1 cellular context compared by ENCODE assay signal in genomic region chr12:89320735-89321134, GRCh38.
TF ChIP-seq lines count a peak whose summit lies in the region.

No MANE protein-coding gene starts in this region.

TF ChIP-seq in K562, 482 proteins besides CTCF, POLR2A, EP300 and RAD21 (continues in another document):
- TF ChIP-seq ZNF398 (CRISPR knock-in tag; IDR thresholded peaks at IDR 0.05) (no peak), NFATC3 (IDR thresholded peaks at IDR 0.05) (no peak), BACH1 (tag; IDR thresholded peaks at IDR 0.05) (peak; percentile 81; the same call in 1 of the 2 replicates), ZNF347 (CRISPR knock-in tag; IDR thresholded peaks at IDR 0.05; ENCODE audit: low read depth) (no peak), ZNF77 (CRISPR knock-in tag; IDR thresholded peaks at IDR 0.05) (no peak), STAG1 (CRISPR knock-in tag; IDR thresholded peaks at IDR 0.05; ENCODE audit: borderline replicate concordance) (no peak), ILK (tag; IDR thresholded peaks at IDR 0.05; ENCODE audit: borderline replicate concordance, low read depth) (no peak), MAFK (IDR thresholded peaks at IDR 0.05; ENCODE audit: low read length) (0 out of 2 replicates have a peak, but pooled peaks have one; percentile 10), OTX1 (CRISPR knock-in tag; IDR thresholded peaks at IDR 0.05) (no peak), YBX1 (IDR thresholded peaks at IDR 0.05) (no peak), MBD2 (IDR thresholded peaks at IDR 0.05; ENCODE audit: borderline replicate concordance, low read depth) (no peak), ATF4 (CRISPR knock-in tag; IDR thresholded peaks at IDR 0.05) (no peak), ZNF445 (CRISPR knock-in tag; IDR thresholded peaks at IDR 0.05; ENCODE audit: low read depth) (no peak), PCBP1 (IDR thresholded peaks at IDR 0.05; ENCODE audit: low read depth, low read length, poor library complexity, severe bottlenecking) (no peak), ZNF740 (CRISPR knock-in tag; IDR thresholded peaks at IDR 0.05) (no peak), ZNF740 (tag; IDR thresholded peaks at IDR 0.05) (no peak), ZKSCAN1 (IDR thresholded peaks at IDR 0.05; ENCODE audit: low read depth, low read length) (no peak), POLR2B (IDR thresholded peaks at IDR 0.05; ENCODE audit: low read depth, partially characterized antibody) (no peak), ZNF280B (CRISPR knock-in tag; IDR thresholded peaks at IDR 0.05) (no peak), CXXC5 (CRISPR knock-in tag; IDR thresholded peaks at IDR 0.05) (no peak), ZNF316 (IDR thresholded peaks at IDR 0.05) (peak; percentile 53; the same call in 1 of the 2 replicates), CCNT2 (IDR thresholded peaks at IDR 0.05; ENCODE audit: borderline replicate concordance, extremely low read depth, insufficient read length, low read depth, low read length) (no peak), NCOR1 (IDR thresholded peaks at IDR 0.05) (no peak), NR2C2 (CRISPR knock-in tag; IDR thresholded peaks at IDR 0.05) (no peak), NR2C2 (tag; IDR thresholded peaks at IDR 0.05) (no peak), C11orf30 (IDR thresholded peaks at IDR 0.05; ENCODE audit: low read depth) (peak; percentile 48; the same call in 1 of the 2 replicates), PHB (CRISPR knock-in tag; IDR thresholded peaks at IDR 0.05) (no peak), GMEB1 (CRISPR knock-in tag; IDR thresholded peaks at IDR 0.05) (no peak), ADNP (tag; IDR thresholded peaks at IDR 0.05) (no peak), RERE (CRISPR knock-in tag; IDR thresholded peaks at IDR 0.05; ENCODE audit: borderline replicate concordance) (no peak), TRIM28 (IDR thresholded peaks at IDR 0.05) (no peak), MAFG (tag; conservative IDR thresholded peaks at IDR 0.05) (peak; percentile 80), PTTG1 (tag; IDR thresholded peaks at IDR 0.05; ENCODE audit: low read depth) (no peak), TAF7 (tag; IDR thresholded peaks at IDR 0.05) (no peak), ZNF79 (CRISPR knock-in tag; IDR thresholded peaks at IDR 0.05; ENCODE audit: low read depth) (no peak), ZBTB34 (CRISPR knock-in tag; IDR thresholded peaks at IDR 0.05) (no peak), XRCC3 (IDR thresholded peaks at IDR 0.05) (no peak), GTF2A2 (tag; IDR thresholded peaks at IDR 0.05) (no peak), SNRNP70 (optimal IDR thresholded peaks at IDR 0.05; ENCODE audit: low read depth, low read length) (no peak), ZBTB9 (CRISPR knock-in tag; IDR thresholded peaks at IDR 0.05) (no peak), HNRNPLL (IDR thresholded peaks at IDR 0.05; ENCODE audit: low read depth, low read length, poor library complexity, severe bottlenecking) (no peak), SMARCA4 (IDR thresholded peaks at IDR 0.05) (no peak), U2AF2 (optimal IDR thresholded peaks at IDR 0.05; ENCODE audit: low read depth, low read length) (no peak), ZNF121 (CRISPR knock-in tag; conservative IDR thresholded peaks at IDR 0.05) (no peak), RUNX1 (IDR thresholded peaks at IDR 0.05; ENCODE audit: low read depth) (no peak)
- TF ChIP-seq, protein P1, sequence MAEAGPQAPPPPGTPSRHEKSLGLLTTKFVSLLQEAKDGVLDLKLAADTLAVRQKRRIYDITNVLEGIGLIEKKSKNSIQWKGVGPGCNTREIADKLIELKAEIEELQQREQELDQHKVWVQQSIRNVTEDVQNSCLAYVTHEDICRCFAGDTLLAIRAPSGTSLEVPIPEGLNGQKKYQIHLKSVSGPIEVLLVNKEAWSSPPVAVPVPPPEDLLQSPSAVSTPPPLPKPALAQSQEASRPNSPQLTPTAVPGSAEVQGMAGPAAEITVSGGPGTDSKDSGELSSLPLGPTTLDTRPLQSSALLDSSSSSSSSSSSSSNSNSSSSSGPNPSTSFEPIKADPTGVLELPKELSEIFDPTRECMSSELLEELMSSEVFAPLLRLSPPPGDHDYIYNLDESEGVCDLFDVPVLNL (CRISPR knock-in tag; IDR thresholded peaks at IDR 0.05; ENCODE audit: low read depth), result no peak
- TF ChIP-seq, protein P2, sequence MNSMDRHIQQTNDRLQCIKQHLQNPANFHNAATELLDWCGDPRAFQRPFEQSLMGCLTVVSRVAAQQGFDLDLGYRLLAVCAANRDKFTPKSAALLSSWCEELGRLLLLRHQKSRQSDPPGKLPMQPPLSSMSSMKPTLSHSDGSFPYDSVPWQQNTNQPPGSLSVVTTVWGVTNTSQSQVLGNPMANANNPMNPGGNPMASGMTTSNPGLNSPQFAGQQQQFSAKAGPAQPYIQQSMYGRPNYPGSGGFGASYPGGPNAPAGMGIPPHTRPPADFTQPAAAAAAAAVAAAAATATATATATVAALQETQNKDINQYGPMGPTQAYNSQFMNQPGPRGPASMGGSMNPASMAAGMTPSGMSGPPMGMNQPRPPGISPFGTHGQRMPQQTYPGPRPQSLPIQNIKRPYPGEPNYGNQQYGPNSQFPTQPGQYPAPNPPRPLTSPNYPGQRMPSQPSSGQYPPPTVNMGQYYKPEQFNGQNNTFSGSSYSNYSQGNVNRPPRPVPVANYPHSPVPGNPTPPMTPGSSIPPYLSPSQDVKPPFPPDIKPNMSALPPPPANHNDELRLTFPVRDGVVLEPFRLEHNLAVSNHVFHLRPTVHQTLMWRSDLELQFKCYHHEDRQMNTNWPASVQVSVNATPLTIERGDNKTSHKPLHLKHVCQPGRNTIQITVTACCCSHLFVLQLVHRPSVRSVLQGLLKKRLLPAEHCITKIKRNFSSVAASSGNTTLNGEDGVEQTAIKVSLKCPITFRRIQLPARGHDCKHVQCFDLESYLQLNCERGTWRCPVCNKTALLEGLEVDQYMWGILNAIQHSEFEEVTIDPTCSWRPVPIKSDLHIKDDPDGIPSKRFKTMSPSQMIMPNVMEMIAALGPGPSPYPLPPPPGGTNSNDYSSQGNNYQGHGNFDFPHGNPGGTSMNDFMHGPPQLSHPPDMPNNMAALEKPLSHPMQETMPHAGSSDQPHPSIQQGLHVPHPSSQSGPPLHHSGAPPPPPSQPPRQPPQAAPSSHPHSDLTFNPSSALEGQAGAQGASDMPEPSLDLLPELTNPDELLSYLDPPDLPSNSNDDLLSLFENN (IDR thresholded peaks at IDR 0.05; ENCODE audit: low read depth in 2 of 2, low read length in 2 of 2), result no peak
- TF ChIP-seq, protein P3, sequence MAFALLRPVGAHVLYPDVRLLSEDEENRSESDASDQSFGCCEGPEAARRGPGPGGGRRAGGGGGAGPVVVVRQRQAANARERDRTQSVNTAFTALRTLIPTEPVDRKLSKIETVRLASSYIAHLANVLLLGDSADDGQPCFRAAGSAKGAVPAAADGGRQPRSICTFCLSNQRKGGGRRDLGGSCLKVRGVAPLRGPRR (CRISPR knock-in tag; IDR thresholded peaks at IDR 0.05), result no peak
